In the genomic region with DNA sequence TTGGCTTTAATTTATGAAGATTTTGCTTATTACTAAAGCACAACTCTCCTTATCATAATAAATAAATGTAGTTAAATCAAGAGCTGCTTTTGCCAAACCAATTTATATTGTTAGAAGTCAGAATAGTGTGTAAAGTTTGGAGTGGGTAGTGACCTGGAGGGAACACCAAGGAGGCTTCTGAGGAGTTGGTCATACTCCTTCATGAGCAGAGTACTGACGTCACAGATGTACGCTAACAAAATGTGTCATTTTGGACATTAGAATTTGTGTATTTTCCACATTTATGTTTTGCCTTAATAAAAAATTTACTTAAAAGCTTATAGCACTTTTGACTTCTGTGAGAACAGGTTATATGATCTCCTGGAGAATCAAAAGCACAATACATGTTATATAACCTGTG, we compare ENCODE assay signal across 9 cellular contexts.
"Had no signal": no experiment of that assay in that cellular context is flagged by ENCODE, and none has a peak within 500 bp of the region (broad histone marks: within the 10 kb centered on the region; RNA-seq: fewer than 3 reads in every experiment).

No MANE protein-coding gene starts in this region.

- H3K27ac Mint-ChIP-seq: HFFc6, IgD-negative memory B cell had no signal

- H3K36me3 Mint-ChIP-seq: IgD-negative memory B cell had no signal

- FAIRE-seq: HTR-8/SVneo had no signal

- H3K4me3 ChIP-seq: GM23248, HAP-1 had no signal

- H3K4me1 ChIP-seq: HAP-1 had no signal

- H3K9ac ChIP-seq: GM23248 had no signal

- H3K36me3 ChIP-seq: HAP-1 had no signal

- H3K27ac ChIP-seq: GM23248 had no signal

- H3K4me1 Mint-ChIP-seq: IgD-negative memory B cell had no signal

- H3K9me3 Mint-ChIP-seq: HFFc6, IgD-negative memory B cell had no signal

- H3K9me3 ChIP-seq: HAP-1 had no signal

- ATAC-seq: HCT116 had no signal

- H3K4me3 Mint-ChIP-seq: HFFc6, IgD-negative memory B cell had no signal

- H2AFZ ChIP-seq: GM23248 had no signal

- H3K27me3 Mint-ChIP-seq: IgD-negative memory B cell had no signal

- DNase-seq: GOT3, H7, HFFc6, KG1 had no signal
